Comparison of ENCODE assay signal across 8 cellular contexts in the genomic region with DNA sequence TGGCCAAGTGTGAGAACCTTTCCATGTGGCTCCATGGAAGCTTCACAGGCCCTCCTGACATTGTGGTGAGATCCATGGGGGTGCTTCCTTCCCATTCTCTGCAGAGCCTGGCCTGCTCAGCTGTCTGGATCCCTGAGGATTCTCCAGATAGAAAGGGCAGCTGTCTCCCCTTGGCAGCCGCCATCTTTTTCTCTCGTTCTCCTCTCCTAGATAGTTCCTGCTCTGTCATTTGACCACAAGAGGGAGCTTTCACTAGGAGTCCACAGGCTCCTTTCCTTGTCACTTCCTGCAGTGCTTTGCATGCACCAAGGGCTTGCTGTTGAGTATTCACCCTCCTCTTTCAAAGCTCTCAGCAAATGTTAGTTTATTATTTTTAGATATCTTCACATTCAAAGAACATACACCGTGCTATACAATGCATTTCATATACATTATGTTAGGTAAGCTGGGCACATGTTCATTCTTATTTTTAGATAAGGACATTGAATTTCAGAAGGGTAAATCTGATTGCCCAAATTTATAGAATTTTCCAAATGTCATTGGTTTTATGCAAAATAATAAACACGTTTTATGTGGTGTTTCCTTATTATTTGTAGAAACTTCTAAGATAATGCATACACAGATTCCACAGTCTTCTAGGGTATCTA.
DNase-seq lines count a peak whose midpoint lies in the region; ATAC-seq, FAIRE-seq and TF ChIP-seq lines count a peak whose summit lies in the region.

No MANE protein-coding gene starts in this region.

- H3K4me3 Mint-ChIP-seq in astrocyte (ENCODE audit: unreplicated experiment) = no peak overlapping the region
- H3K4me3 Mint-ChIP-seq in stimulated activated memory B cell treated with anti-CD40 and anti-IgM and Interleukin-4, amounts not matched to agents 10 μg/mL and 1 μg/mL and 100 μg/mL, for 72 hours = no peak overlapping the region

- H3K27ac Mint-ChIP-seq in astrocyte (ENCODE audit: unreplicated experiment) = peak overlapping the region; percentile 16
- H3K27ac Mint-ChIP-seq in stimulated activated memory B cell treated with anti-CD40 and anti-IgM and Interleukin-4, amounts not matched to agents 10 μg/mL and 1 μg/mL and 100 μg/mL, for 72 hours = no peak overlapping the region

- H3K27ac ChIP-seq in astrocyte (ENCODE audit: low read depth, low read length) = no peak overlapping the region

- H3K27me3 Mint-ChIP-seq in astrocyte (ENCODE audit: low read depth, unreplicated experiment) = no peaks in the 10 kb centered on the region
- no peaks in the 10 kb centered on the region for H3K27me3 Mint-ChIP-seq in stimulated activated memory B cell treated with anti-CD40 and anti-IgM and Interleukin-4, amounts not matched to agents 10 μg/mL and 1 μg/mL and 100 μg/mL, for 72 hours

- H3K9me3 ChIP-seq in astrocyte (ENCODE audit: insufficient read depth, low read depth, low read length) = no peaks in the 10 kb centered on the region

- no peak overlapping the region for H3K9ac ChIP-seq in astrocyte (ENCODE audit: low read length)

- no peaks in the 10 kb centered on the region for H3K9me3 Mint-ChIP-seq in astrocyte (ENCODE audit: unreplicated experiment)
- no peaks in the 10 kb centered on the region for H3K9me3 Mint-ChIP-seq in stimulated activated memory B cell treated with anti-CD40 and anti-IgM and Interleukin-4, amounts not matched to agents 10 μg/mL and 1 μg/mL and 100 μg/mL, for 72 hours

- H3K36me3 ChIP-seq in astrocyte (ENCODE audit: insufficient read depth, low read length) = no peaks in the 10 kb centered on the region

- H3K4me3 ChIP-seq in astrocyte (ENCODE audit: insufficient read depth, low read depth, low read length) = no peak overlapping the region

- peak overlapping the region; percentile 91 for H2AFZ ChIP-seq in astrocyte (ENCODE audit: low read depth, low read length)

- peak; percentile 13 for DNase-seq in stimulated activated CD4-positive, alpha-beta T cell treated with anti-CD3 and anti-CD28 coated beads, Interleukin-1b, Interleukin-23, amount 100 ng/mL, for 48 hours
- no peak for DNase-seq in stimulated activated CD4-positive, alpha-beta T cell treated with anti-CD3 and anti-CD28 coated beads, Interleukin-4, amount 100 ng/mL, for 4 hours
- DNase-seq in HT1080 (ENCODE audit: low read depth) = peak; percentile 77
- peak; percentile 74 for DNase-seq in NCI-H82 treated with DMSO at 0.1 percent for 48 hours (lab: John Stamatoyannopoulos, UW; ENCODE audit: unreplicated experiment)
- peak; percentile 48 for DNase-seq in astrocyte (ENCODE audit: low read depth)
- peak; percentile 75 for DNase-seq in iPS-NIHi11 (ENCODE audit: low spot score)

- FAIRE-seq in astrocyte (lab: Jason Lieb, UNC) = peak; percentile 13

- H4K20me1 ChIP-seq in astrocyte (ENCODE audit: insufficient read depth, low read length) = no peaks in the 10 kb centered on the region

- H3K27me3 ChIP-seq in astrocyte (ENCODE audit: insufficient read depth, low read length) = no peaks in the 10 kb centered on the region

- peaks cover 2% of the 10 kb centered on the region for H3K36me3 Mint-ChIP-seq in astrocyte (ENCODE audit: low read depth, unreplicated experiment)
- H3K36me3 Mint-ChIP-seq in stimulated activated memory B cell treated with anti-CD40 and anti-IgM and Interleukin-4, amounts not matched to agents 10 μg/mL and 1 μg/mL and 100 μg/mL, for 72 hours = no peaks in the 10 kb centered on the region

- H3K4me1 ChIP-seq in astrocyte (ENCODE audit: insufficient read depth, low read length) = no peaks in the 10 kb centered on the region

- H3K79me2 ChIP-seq in astrocyte (ENCODE audit: insufficient read depth, low read length) = no peaks in the 10 kb centered on the region

- peak; percentile 84 for TF ChIP-seq CTCF in astrocyte (IDR thresholded peaks at IDR 0.05; ENCODE audit: insufficient read depth, low read depth, low read length)

- H3K4me2 ChIP-seq in astrocyte (ENCODE audit: low read length) = no peak overlapping the region

- ATAC-seq in stimulated activated memory B cell treated with anti-CD40 and anti-IgM and Interleukin-4, amounts not matched to agents 10 μg/mL and 1 μg/mL and 100 μg/mL, for 72 hours = peak; percentile 65
- ATAC-seq in HG03025 (IDR thresholded peaks at IDR 0.05; ENCODE audit: low FRiP score, unreplicated experiment) = no peak

- H3K4me1 Mint-ChIP-seq in astrocyte (ENCODE audit: low read depth, unreplicated experiment) = peaks cover 30% of the 10 kb centered on the region
- peaks cover 15% of the 10 kb centered on the region for H3K4me1 Mint-ChIP-seq in stimulated activated memory B cell treated with anti-CD40 and anti-IgM and Interleukin-4, amounts not matched to agents 10 μg/mL and 1 μg/mL and 100 μg/mL, for 72 hours

Comparison
In these comparisons a context has a peak if more than half of its experiments do, and no peak if none do; other contexts are left out.
1. DNase-seq: peak in stimulated activated CD4-positive, alpha-beta T cell treated with anti-CD3 and anti-CD28 coated beads, Interleukin-1b, Interleukin-23, amount 100 ng/mL, for 48 hours (single experiment), HT1080 (single experiment), NCI-H82 treated with DMSO at 0.1 percent for 48 hours (single experiment), astrocyte (single experiment) and iPS-NIHi11 (single experiment); none in stimulated activated CD4-positive, alpha-beta T cell treated with anti-CD3 and anti-CD28 coated beads, Interleukin-4, amount 100 ng/mL, for 4 hours (0 of 2).